ENCODE assay signal across 8 cellular contexts in the genomic region with DNA sequence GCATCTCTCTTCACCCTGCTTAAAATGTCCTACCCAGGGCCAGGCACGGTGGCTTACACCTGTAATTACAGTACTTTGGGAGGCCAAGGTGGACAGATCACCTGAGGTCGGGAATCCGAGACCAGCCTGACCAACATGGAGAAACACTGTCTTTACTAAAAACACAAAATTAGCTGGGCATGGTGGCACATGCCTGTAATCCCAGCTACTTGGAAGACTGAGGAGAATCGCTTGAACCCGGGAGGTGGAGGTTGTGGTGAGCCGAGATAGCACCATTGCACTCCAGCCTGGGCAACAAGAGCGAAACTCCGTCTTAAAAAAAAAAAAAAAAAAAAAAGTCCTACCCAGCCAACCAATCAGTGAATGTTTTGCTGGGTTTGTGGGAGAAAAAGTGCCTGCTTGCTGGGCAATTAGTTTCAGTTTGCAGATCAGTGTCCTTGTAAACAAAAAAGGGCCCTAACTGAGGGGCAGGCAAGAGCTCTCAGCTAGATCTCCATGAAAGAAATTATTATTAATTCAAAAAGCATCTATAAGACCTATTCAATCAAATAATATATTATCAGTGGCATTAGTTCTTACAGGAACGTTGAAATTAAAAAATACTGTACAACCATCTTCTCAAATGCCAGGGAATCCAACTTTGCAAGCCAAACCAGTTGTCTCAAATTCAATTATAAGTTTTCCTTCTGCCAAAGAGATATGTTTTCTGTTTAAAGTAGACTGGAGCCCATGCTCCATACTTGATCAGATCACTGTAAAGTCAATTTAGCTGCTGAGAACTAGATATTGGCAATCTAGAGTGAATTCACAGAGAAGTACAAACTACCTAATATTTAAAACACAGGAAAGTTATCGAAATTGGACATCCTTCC. TPM values are rescaled to one million over a fixed set of nuclear protein-coding genes. Genes with fewer than 3 reads are reported as not detected.
DNase-seq lines count a peak whose midpoint lies in the region; ATAC-seq, FAIRE-seq and TF ChIP-seq lines count a peak whose summit lies in the region.

No MANE protein-coding gene starts in this region.

- H3K27me3 ChIP-seq in right atrium auricular region, result no peaks in the 10 kb centered on the region

- peaks cover 50% of the 10 kb centered on the region for H3K4me1 Mint-ChIP-seq in activated T-cell treated with anti-CD3 and anti-CD28 coated beads, Interleukin-2, amount 50 U/mL, for 72 hours (ENCODE audit: low read depth)
- H3K4me1 Mint-ChIP-seq in stimulated activated memory B cell treated with anti-CD40 and anti-IgM and Interleukin-4, amounts not matched to agents 10 μg/mL and 1 μg/mL and 100 μg/mL, for 72 hours, result peaks cover 38% of the 10 kb centered on the region

- ATAC-seq in activated T-cell treated with anti-CD3 and anti-CD28 coated beads, Interleukin-2, amount 50 U/mL, for 72 hours (replicated peaks in 1 of 2), result no peak
- ATAC-seq in stimulated activated memory B cell treated with anti-CD40 and anti-IgM and Interleukin-4, amounts not matched to agents 10 μg/mL and 1 μg/mL and 100 μg/mL, for 72 hours, result no peak
- ATAC-seq in GM21576 (IDR thresholded peaks at IDR 0.05; ENCODE audit: unreplicated experiment), result no peak

- peak overlapping the region; percentile 91 for H3K27ac Mint-ChIP-seq in activated T-cell treated with anti-CD3 and anti-CD28 coated beads, Interleukin-2, amount 50 U/mL, for 72 hours
- peak overlapping the region; percentile 81 for H3K27ac Mint-ChIP-seq in stimulated activated memory B cell treated with anti-CD40 and anti-IgM and Interleukin-4, amounts not matched to agents 10 μg/mL and 1 μg/mL and 100 μg/mL, for 72 hours

- H3K36me3 ChIP-seq in right atrium auricular region, result no peaks in the 10 kb centered on the region

- H3K36me3 Mint-ChIP-seq in activated T-cell treated with anti-CD3 and anti-CD28 coated beads, Interleukin-2, amount 50 U/mL, for 72 hours (ENCODE audit: insufficient read depth in 2 of 2), result peaks cover 0 to 5% of the 10 kb centered on the region in 2 donors
- H3K36me3 Mint-ChIP-seq in stimulated activated memory B cell treated with anti-CD40 and anti-IgM and Interleukin-4, amounts not matched to agents 10 μg/mL and 1 μg/mL and 100 μg/mL, for 72 hours, result no peaks in the 10 kb centered on the region

- H3K27ac ChIP-seq in right atrium auricular region, result peak overlapping the region; percentile 27 to 67

- no peaks in the 10 kb centered on the region for H3K9me3 Mint-ChIP-seq in activated T-cell treated with anti-CD3 and anti-CD28 coated beads, Interleukin-2, amount 50 U/mL, for 72 hours
- no peaks in the 10 kb centered on the region for H3K9me3 Mint-ChIP-seq in stimulated activated memory B cell treated with anti-CD40 and anti-IgM and Interleukin-4, amounts not matched to agents 10 μg/mL and 1 μg/mL and 100 μg/mL, for 72 hours

- peak; percentile 64 for DNase-seq in CMK (ENCODE audit: low read depth)
- peak; percentile 82 for DNase-seq in LoVo (ENCODE audit: low spot score)
- no peak for DNase-seq in activated T-cell treated with anti-CD3 and anti-CD28 coated beads, Interleukin-2, amount 50 U/mL, for 72 hours
- DNase-seq in right atrium auricular region (ENCODE audit: low spot score), result no peak
- no peak for DNase-seq in GM12891 (ENCODE audit: insufficient read length, low spot score)
- no peak for DNase-seq in mucosa of gallbladder (ENCODE audit: low spot score)

- TF ChIP-seq POLR2A in GM12891 (IDR thresholded peaks at IDR 0.05; ENCODE audit: low read depth, low read length), result no peak

- H3K4me3 Mint-ChIP-seq in activated T-cell treated with anti-CD3 and anti-CD28 coated beads, Interleukin-2, amount 50 U/mL, for 72 hours, result peak overlapping the region; percentile 81 to 96
- H3K4me3 Mint-ChIP-seq in stimulated activated memory B cell treated with anti-CD40 and anti-IgM and Interleukin-4, amounts not matched to agents 10 μg/mL and 1 μg/mL and 100 μg/mL, for 72 hours, result peak overlapping the region; percentile 80

- TF ChIP-seq CTCF in right atrium auricular region (IDR thresholded peaks at IDR 0.05), result no peak

- H3K27me3 Mint-ChIP-seq in activated T-cell treated with anti-CD3 and anti-CD28 coated beads, Interleukin-2, amount 50 U/mL, for 72 hours (ENCODE audit: low read depth), result no peaks in the 10 kb centered on the region
- no peaks in the 10 kb centered on the region for H3K27me3 Mint-ChIP-seq in stimulated activated memory B cell treated with anti-CD40 and anti-IgM and Interleukin-4, amounts not matched to agents 10 μg/mL and 1 μg/mL and 100 μg/mL, for 72 hours

- H3K9me3 ChIP-seq in right atrium auricular region, result no peaks in the 10 kb centered on the region

- H3K4me1 ChIP-seq in right atrium auricular region, result peaks cover 0 to 34% of the 10 kb centered on the region in 2 donors

- peak overlapping the region in 1 of 2 donors; percentile 33 for H3K4me3 ChIP-seq in right atrium auricular region

- FAIRE-seq in GM12891 (lab: Jason Lieb, UNC), result no peak

TF ChIP-seq in GM12891, 5 proteins besides CTCF, POLR2A, EP300 and RAD21:
- TF ChIP-seq SPI1 (IDR thresholded peaks at IDR 0.05; ENCODE audit: low read depth, low read length) (no peak), PAX5 (IDR thresholded peaks at IDR 0.05; ENCODE audit: insufficient read depth, low read length, severe bottlenecking) (no peak), TAF1 (IDR thresholded peaks at IDR 0.05; ENCODE audit: low read depth, low read length) (no peak), POLR2AphosphoS5 (IDR thresholded peaks at IDR 0.05; ENCODE audit: low read depth, low read length) (no peak), POU2F2 (IDR thresholded peaks at IDR 0.05; ENCODE audit: low read depth, low read length) (no peak)

RNA-seq across cellular contexts. Expression of a gene that starts 3.9 kb away (rescaled TPM):
- 1 to 10 TPM; 5.5 to 7.4 TPM for total RNA-seq in activated T-cell treated with anti-CD3 and anti-CD28 coated beads, Interleukin-2, amount 50 U/mL, for 72 hours
- 10 to 100 TPM; 15.3 to 23.8 TPM for total RNA-seq in right atrium auricular region
- 0.63 TPM for polyA plus RNA-seq in GM12891 (2012; ENCODE audit: low read depth, missing spikeins)
- 15.5 TPM for total RNA-seq in mucosa of gallbladder

Comparison
In these comparisons a context has a peak if more than half of its experiments do, and no peak if none do; other contexts are left out.
1. DNase-seq: peak in CMK (single experiment) and LoVo (single experiment); none in activated T-cell treated with anti-CD3 and anti-CD28 coated beads, Interleukin-2, amount 50 U/mL, for 72 hours (0 of 2), right atrium auricular region (single experiment), GM12891 (single experiment) and mucosa of gallbladder (single experiment).